ENCODE assay signal across 6 cellular contexts in the genomic region with DNA sequence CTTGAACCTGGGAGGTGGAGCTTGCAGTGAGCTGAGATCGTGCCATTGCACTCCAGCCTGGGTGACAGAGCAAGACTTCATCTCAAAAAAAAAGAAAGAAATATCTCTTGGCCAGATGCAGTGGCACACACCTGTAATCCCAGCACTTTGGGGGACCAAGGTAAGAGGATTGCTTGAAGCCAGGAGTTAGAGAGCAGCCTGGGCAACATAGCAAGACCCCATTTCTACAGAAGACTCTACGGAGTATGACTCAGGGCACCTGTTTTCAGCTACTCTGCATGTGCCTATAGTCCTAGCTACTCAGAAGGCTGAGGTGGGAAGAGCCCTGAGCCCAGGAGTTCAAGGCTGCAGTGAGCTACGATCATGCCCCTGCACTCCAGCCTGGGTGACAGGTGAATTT. TPM values are rescaled to one million over a fixed set of nuclear protein-coding genes. Genes with fewer than 3 reads are reported as not detected.
"Had no signal": no experiment of that assay in that cellular context is flagged by ENCODE, and none has a peak within 500 bp of the region (broad histone marks: within the 10 kb centered on the region; RNA-seq: fewer than 3 reads in every experiment).

No MANE protein-coding gene starts in this region.

RNA-seq across cellular contexts. Expression of gene PRPH2, which starts 19.6 kb away (rescaled TPM):
- total RNA-seq: activated CD4-positive, alpha-beta memory T cell treated with anti-CD3 and anti-CD28 coated beads, Interleukin-2, amount 10 ng/mL, durations not matched to agents 7 days and 5 days; activated CD4-positive, alpha-beta T cell treated with anti-CD3 and anti-CD28 coated beads for 36 hours; activated CD4-positive, alpha-beta T cell treated with anti-CD3 and anti-CD28 coated beads, Interleukin-2, amount 10 ng/mL, durations not matched to agents 7 days and 5 days; activated CD8-positive, alpha-beta T cell treated with anti-CD3 and anti-CD28 coated beads, Interleukin-2, amount 10 ng/mL, durations not matched to agents 7 days and 5 days; activated T-helper 2 cell treated with anti-CD3 and anti-CD28 coated beads, Interferon-gamma antibody, Interleukin-2, Interleukin-4, amounts not matched to agents 10 μg/mL and 5 μg/mL and 100 μg/mL, durations not matched to agents 14 hours and 24 hours and 36 hours; bronchial epithelial cell had no signal
